Comparison of ENCODE assay signal across 8 cellular contexts in the genomic region with DNA sequence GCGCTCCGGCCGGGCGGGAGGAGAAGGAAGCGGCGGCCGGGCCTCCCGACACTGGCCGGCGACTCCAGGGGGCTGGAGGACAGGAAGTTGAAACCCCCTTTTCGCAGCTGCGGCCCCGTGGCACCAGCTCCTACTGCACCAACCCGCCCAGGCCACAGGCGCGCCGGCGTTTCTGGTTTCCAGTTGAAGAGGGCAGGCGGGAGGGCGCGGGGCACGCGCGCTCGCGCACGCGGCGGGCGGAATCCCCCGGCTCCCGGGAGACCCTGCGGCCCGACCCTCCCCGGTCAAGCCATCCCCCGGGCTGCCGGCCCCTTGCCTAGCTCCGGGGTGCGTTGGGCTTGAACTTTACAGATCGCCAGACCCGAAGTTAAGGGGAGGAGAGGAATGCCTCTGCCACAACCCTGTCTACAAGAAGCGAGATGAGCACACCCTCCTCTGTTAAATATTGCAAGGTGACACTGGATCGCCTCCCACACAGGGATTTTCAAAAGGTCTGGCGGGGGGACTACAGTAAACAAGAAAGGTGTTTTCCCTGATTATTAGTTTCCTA. TPM values are rescaled to one million over a fixed set of nuclear protein-coding genes. Genes with fewer than 3 reads are reported as not detected.
A peak's percentile ranks its signal among the peaks of the same experiment; 100 is the strongest.
DNase-seq lines count a peak whose midpoint lies in the region; ATAC-seq and TF ChIP-seq lines count a peak whose summit lies in the region.

No MANE protein-coding gene starts in this region.

- H3K9me3 Mint-ChIP-seq in activated CD4-positive, alpha-beta memory T cell treated with anti-CD3 and anti-CD28 coated beads for 36 hours, result no peaks in the 10 kb centered on the region
- no peaks in the 10 kb centered on the region for H3K9me3 Mint-ChIP-seq in memory B cell

- DNase-seq in GM13976 (ENCODE audit: low spot score) (peak; percentile 64), HEK293T (ENCODE audit: extremely low spot score) (peak; percentile 38), NCI-H146 (lab: John Stamatoyannopoulos, UW) (peak; percentile 74), memory B cell (ENCODE audit: low spot score in 2 of 2) (peak; percentile 42 to 59), cerebellar nuclear complex (lab: John Stamatoyannopoulos, UW) (no peak)
- DNase-seq in activated CD4-positive, alpha-beta memory T cell treated with anti-CD3 and anti-CD28 coated beads for 36 hours, result peak; percentile 71
- DNase-seq in effector CD8-positive, alpha-beta T cell (lab: John Stamatoyannopoulos, UW), result peak; percentile 23
- peak; percentile 8 to 34 for DNase-seq in stimulated activated CD8-positive, alpha-beta memory T cell treated with anti-CD3 and anti-CD28 coated beads, Interleukin-15, amount 100 ng/mL, for 4 hours (ENCODE audit: low read depth in 2 of 2)

- TF ChIP-seq CTCF in GM13976 (IDR thresholded peaks at IDR 0.05; ENCODE audit: borderline replicate concordance, control extremely low read depth, extremely low read depth, insufficient read depth, missing control alignments), result no peak

- POLR2A ChIA-PET in HEK293T (lab: Yijun Ruan, JAX), result interaction anchor here (0.7 to 2.1 kb wide), 6 partner anchors 32 to 290 kb away, joined by 3 to 10 read pairs (median 4); no protein-coding TSS in a partner anchor
- POLR2A ChIA-PET in activated CD4-positive, alpha-beta memory T cell treated with anti-CD3 and anti-CD28 coated beads for 36 hours (lab: Charles Lee), result interaction anchor here (0.7 to 3.3 kb wide), 7 partner anchors 32 to 763 kb away, joined by 3 to 23 read pairs (median 4); partner anchors contain the start of gene SEC24B

- peaks cover 4% of the 10 kb centered on the region for H3K36me3 Mint-ChIP-seq in activated CD4-positive, alpha-beta memory T cell treated with anti-CD3 and anti-CD28 coated beads for 36 hours
- no peaks in the 10 kb centered on the region for H3K36me3 Mint-ChIP-seq in memory B cell

- peak overlapping the region; percentile 87 for H3K27ac Mint-ChIP-seq in activated CD4-positive, alpha-beta memory T cell treated with anti-CD3 and anti-CD28 coated beads for 36 hours
- peak overlapping the region; percentile 87 for H3K27ac Mint-ChIP-seq in memory B cell

- ATAC-seq in memory B cell (ENCODE audit: low read depth), result peak; percentile 60

- intact Hi-C loops in activated CD4-positive, alpha-beta memory T cell treated with anti-CD3 and anti-CD28 coated beads for 36 hours (cut with micrococcal nuclease), result loop anchor here (1.0 to 10.0 kb wide), 8 partner anchors 32 to 1576 kb away; partner anchors contain the start of genes GAR1, MCUB, RPL34 and SEC24B

- CTCF ChIA-PET in HEK293T (lab: Yijun Ruan, JAX), result no interaction called here
- CTCF ChIA-PET in activated CD4-positive, alpha-beta memory T cell treated with anti-CD3 and anti-CD28 coated beads for 36 hours (lab: Charles Lee), result interaction anchor here (0.8 to 2.5 kb wide), 4 partner anchors 31 to 147 kb away, joined by 3 to 9 read pairs (median 4); no protein-coding TSS in a partner anchor

- H3K4me1 Mint-ChIP-seq in activated CD4-positive, alpha-beta memory T cell treated with anti-CD3 and anti-CD28 coated beads for 36 hours (ENCODE audit: low read depth), result peaks cover 21% of the 10 kb centered on the region
- peaks cover 22% of the 10 kb centered on the region for H3K4me1 Mint-ChIP-seq in memory B cell

- in situ Hi-C loops in GM13976 (cut with MboI; ENCODE audit: low sequenced_read_pairs, unreplicated experiment), result no loop called here

- peak overlapping the region; percentile 84 for H3K4me3 Mint-ChIP-seq in activated CD4-positive, alpha-beta memory T cell treated with anti-CD3 and anti-CD28 coated beads for 36 hours
- H3K4me3 Mint-ChIP-seq in memory B cell, result peak overlapping the region; percentile 99

- H3K27me3 Mint-ChIP-seq in activated CD4-positive, alpha-beta memory T cell treated with anti-CD3 and anti-CD28 coated beads for 36 hours, result no peaks in the 10 kb centered on the region
- H3K27me3 Mint-ChIP-seq in memory B cell, result no peaks in the 10 kb centered on the region

TF ChIP-seq in HEK293T, 16 proteins besides CTCF, POLR2A, EP300 and RAD21:
- TF ChIP-seq HDGF (IDR thresholded peaks at IDR 0.05; ENCODE audit: borderline replicate concordance), result no peak
- no peak for TF ChIP-seq ARNT (IDR thresholded peaks at IDR 0.05)
- no peak for TF ChIP-seq FOXK2 (IDR thresholded peaks at IDR 0.05)
- TF ChIP-seq FOXA1 (IDR thresholded peaks at IDR 0.05), result no peak
- TF ChIP-seq PKNOX1 (IDR thresholded peaks at IDR 0.05), result no peak
- no peak for TF ChIP-seq TARDBP (IDR thresholded peaks at IDR 0.05)
- TF ChIP-seq CTBP1 (IDR thresholded peaks at IDR 0.05; ENCODE audit: borderline replicate concordance), result no peak
- no peak for TF ChIP-seq BHLHE40 (IDR thresholded peaks at IDR 0.05; ENCODE audit: borderline replicate concordance)
- TF ChIP-seq SP1 (IDR thresholded peaks at IDR 0.05), result no peak
- no peak for TF ChIP-seq ELF4 (IDR thresholded peaks at IDR 0.05)
- no peak for TF ChIP-seq ZNF384 (IDR thresholded peaks at IDR 0.05)
- no peak for TF ChIP-seq L3MBTL2 (conservative IDR thresholded peaks at IDR 0.05)
- no peak for TF ChIP-seq SUZ12 (IDR thresholded peaks at IDR 0.05)
- TF ChIP-seq FOXM1 (IDR thresholded peaks at IDR 0.05; ENCODE audit: borderline replicate concordance), result no peak
- no peak for TF ChIP-seq NFRKB (IDR thresholded peaks at IDR 0.05)
- TF ChIP-seq LEF1 (IDR thresholded peaks at IDR 0.05; ENCODE audit: borderline replicate concordance), result no peak

RNA-seq across cellular contexts. Expression of gene ELOVL6, which starts 1.5 kb away (rescaled TPM):
- 1 to 10 TPM; 8.5 to 9.7 TPM for total RNA-seq in activated CD4-positive, alpha-beta memory T cell treated with anti-CD3 and anti-CD28 coated beads for 36 hours

Comparison
In these comparisons a context has a peak if more than half of its experiments do, and no peak if none do; other contexts are left out.
1. DNase-seq: peak in GM13976 (single experiment), HEK293T (single experiment), NCI-H146 (single experiment), activated CD4-positive, alpha-beta memory T cell treated with anti-CD3 and anti-CD28 coated beads for 36 hours (single experiment), effector CD8-positive, alpha-beta T cell (single experiment), memory B cell (2 of 2) and stimulated activated CD8-positive, alpha-beta memory T cell treated with anti-CD3 and anti-CD28 coated beads, Interleukin-15, amount 100 ng/mL, for 4 hours (2 of 2); none in cerebellar nuclear complex (0 of 2).